ENCODE assay signal across 8 cellular contexts in genomic region chr9:97633859-97634485, GRCh38. TPM values are rescaled to one million over a fixed set of nuclear protein-coding genes. Genes with fewer than 3 reads are reported as not detected.
A peak's percentile ranks its signal among the peaks of the same experiment; 100 is the strongest.
DNase-seq lines count a peak whose midpoint lies in the region; ATAC-seq lines count a peak whose summit lies in the region.

No MANE protein-coding gene starts in this region.

- H3K4me1 Mint-ChIP-seq in stimulated activated naive B cell treated with anti-CD40 and anti-IgM and Interleukin-4, amounts not matched to agents 10 μg/mL and 1 μg/mL and 100 μg/mL, for 72 hours, result peaks cover 30 to 56% of the 10 kb centered on the region in 2 donors

- no peaks in the 10 kb centered on the region for H3K9me3 ChIP-seq in iPS-18c (ENCODE audit: control insufficient read depth, insufficient read depth, low read length)

- no peaks in the 10 kb centered on the region for H3K27me3 Mint-ChIP-seq in stimulated activated naive B cell treated with anti-CD40 and anti-IgM and Interleukin-4, amounts not matched to agents 10 μg/mL and 1 μg/mL and 100 μg/mL, for 72 hours

- H3K27ac Mint-ChIP-seq in stimulated activated naive B cell treated with anti-CD40 and anti-IgM and Interleukin-4, amounts not matched to agents 10 μg/mL and 1 μg/mL and 100 μg/mL, for 72 hours, result peak overlapping the region; percentile 97

- ATAC-seq in GM18511 (IDR thresholded peaks at IDR 0.05; ENCODE audit: unreplicated experiment) (peak; percentile 2), HG03565 (IDR thresholded peaks at IDR 0.05; ENCODE audit: unreplicated experiment) (no peak)
- ATAC-seq in stimulated activated naive B cell treated with anti-CD40 and anti-IgM and Interleukin-4, amounts not matched to agents 10 μg/mL and 1 μg/mL and 100 μg/mL, for 72 hours (replicated peaks), result peak in 1 of 2 donors; percentile 1

- H3K4me3 Mint-ChIP-seq in stimulated activated naive B cell treated with anti-CD40 and anti-IgM and Interleukin-4, amounts not matched to agents 10 μg/mL and 1 μg/mL and 100 μg/mL, for 72 hours, result peak overlapping the region; percentile 89 to 92

- peak overlapping the region; percentile 97 for H3K4me3 ChIP-seq in iPS-18c (ENCODE audit: insufficient read depth, low read depth, low read length)

- 0 to 1% (median 1%) methylated on average over 32 to 42 of the region's 42 CpGs for WGBS in adipose tissue, 3 donors

- H3K36me3 Mint-ChIP-seq in stimulated activated naive B cell treated with anti-CD40 and anti-IgM and Interleukin-4, amounts not matched to agents 10 μg/mL and 1 μg/mL and 100 μg/mL, for 72 hours, result peaks cover 14 to 23% of the 10 kb centered on the region in 2 donors

- H3K9me3 Mint-ChIP-seq in stimulated activated naive B cell treated with anti-CD40 and anti-IgM and Interleukin-4, amounts not matched to agents 10 μg/mL and 1 μg/mL and 100 μg/mL, for 72 hours, result no peaks in the 10 kb centered on the region

- H3K27ac ChIP-seq in adipose tissue (ENCODE audit: low read depth, low read length), result peak overlapping the region; percentile 86

- DNase-seq in HT-29 (ENCODE audit: low spot score) (peak; percentile 45), dedifferentiated amniotic fluid mesenchymal stem cell (ENCODE audit: extremely low spot score) (no peak), superior temporal gyrus (ENCODE audit: extremely low spot score) (no peak)
- DNase-seq in stimulated activated naive B cell treated with anti-CD40 and anti-IgM and Interleukin-4, amounts not matched to agents 10 μg/mL and 1 μg/mL and 100 μg/mL, for 72 hours, result no peak

RNA-seq across cellular contexts. Expression of gene NCBP1, which starts 0.4 kb away (rescaled TPM):
- 25.9 and 27.9 TPM in 2 replicates for total RNA-seq in HT-29 (2014; rRNA removed; shearing (Covaris generic))
- 1 to 10 TPM; 7.6 to 8.4 (median 7.9) TPM for polyA plus RNA-seq in adipose tissue

RNA-seq across cellular contexts. Expression of gene TSTD2, which starts 0.8 kb away (rescaled TPM):
- 10.0 and 10.6 TPM in 2 replicates for total RNA-seq in HT-29 (2014; rRNA removed; shearing (Covaris generic))
- polyA plus RNA-seq in adipose tissue, result 10 to 100 TPM in 1 of 3 donors, 1 to 10 TPM in 2; 6.5 to 10.3 (median 9.8) TPM
